ENCODE assay signal across 8 cellular contexts in genomic region chr1:42680921-42681683, GRCh38. TPM values are rescaled to one million over a fixed set of nuclear protein-coding genes. Genes with fewer than 3 reads are reported as not detected.
DNase-seq lines count a peak whose midpoint lies in the region; ATAC-seq and TF ChIP-seq lines count a peak whose summit lies in the region.

No MANE protein-coding gene starts in this region.

- 9 to 10% methylated on average over 18 of the region's 18 CpGs for WGBS in ectodermal cell, 2 experiments

- no peaks in the 10 kb centered on the region for H3K9me2 ChIP-seq in HCT116 (ENCODE audit: insufficient read depth)

- POLR2A ChIA-PET in HCT116 (lab: Charles Lee) (interaction anchor here (1.1 kb wide), 1 partner anchor 10 kb away, joined by 3 read pairs; no protein-coding TSS in a partner anchor), GM10248 (lab: Yijun Ruan, JAX) (interaction anchor here (1.1 kb wide), 1 partner anchor 9 kb away, joined by 3 read pairs; no protein-coding TSS in a partner anchor)

- H3K9ac ChIP-seq in BLaER1: peak overlapping the region; percentile 95
- H3K9ac ChIP-seq in HCT116 (ENCODE audit: low read length): peak overlapping the region; percentile 94
- peak overlapping the region; percentile 91 for H3K9ac ChIP-seq in mucosa of rectum (ENCODE audit: low read depth in 1 of 2, low read length in 2 of 2)

- ATAC-seq in HCT116 (no peak), HG02759 (IDR thresholded peaks at IDR 0.05; ENCODE audit: unreplicated experiment) (no peak)

- RAD21 ChIA-PET in HCT116 (lab: Charles Lee; ENCODE audit: low non-redundant PET in 1 of 2, low total read pairs in 2 of 2, uncharacterized antibody in 2 of 2, unreplicated experiment in 2 of 2): no interaction called here

- TF ChIP-seq POLR2A in HCT116 (IDR thresholded peaks at IDR 0.05; ENCODE audit: borderline replicate concordance, extremely low read depth, insufficient read depth, insufficient read length): no peak

- intact Hi-C loops in HCT116 (cut with micrococcal nuclease): no loop called here

- peaks cover 44% of the 10 kb centered on the region for H3K4me1 ChIP-seq in BLaER1
- peaks cover 8 to 32% of the 10 kb centered on the region in 2 experiments for H3K4me1 ChIP-seq in HCT116 (ENCODE audit: control insufficient read depth in 1 of 2, insufficient read depth in 2 of 2, low read length in 2 of 2)
- peaks cover 13% of the 10 kb centered on the region for H3K4me1 ChIP-seq in ectodermal cell (ENCODE audit: control insufficient read depth, insufficient read depth, low read length)
- H3K4me1 ChIP-seq in mucosa of rectum (ENCODE audit: control insufficient read depth in 2 of 2, insufficient read depth in 2 of 2, low read length in 2 of 2): peaks cover 34 to 36% of the 10 kb centered on the region in 2 donors

- DNase-seq in HCT116 (ENCODE audit: low read depth, low spot score) (no peak), SW480 (ENCODE audit: low spot score) (peak; percentile 46), GM10248 (ENCODE audit: extremely low spot score) (no peak), SHP77 treated with DMSO at 0.1 percent for 48 hours (lab: John Stamatoyannopoulos, UW) (no peak)

- H3K27me3 ChIP-seq in BLaER1 (no peaks in the 10 kb centered on the region), HCT116 (ENCODE audit: insufficient read depth, low read length) (no peaks in the 10 kb centered on the region), ectodermal cell (ENCODE audit: control insufficient read depth, insufficient read depth, low read length, poor library complexity, severe bottlenecking) (no peaks in the 10 kb centered on the region), mucosa of rectum (ENCODE audit: control insufficient read depth in 2 of 2, insufficient read depth in 2 of 2, low read length in 2 of 2) (no peaks in the 10 kb centered on the region)

- CTCF ChIA-PET in HCT116 (lab: Charles Lee) (no interaction called here), GM10248 (lab: Yijun Ruan, JAX) (interaction anchor here (1.8 kb wide), 1 partner anchor 10 kb away, joined by 4 read pairs; no protein-coding TSS in a partner anchor)

- TSS peak; percentile 90 for BruUV-seq in HCT116 (replicated peaks; lab: Mats Ljungman, UMichigan)

- H3K9me3 ChIP-seq in BLaER1: no peaks in the 10 kb centered on the region
- no peaks in the 10 kb centered on the region for H3K9me3 ChIP-seq in HCT116 (ENCODE audit: control insufficient read depth in 1 of 2, insufficient read depth in 1 of 2, low read depth in 1 of 2, low read length in 2 of 2)
- H3K9me3 ChIP-seq in ectodermal cell (ENCODE audit: control insufficient read depth, low read length): no peaks in the 10 kb centered on the region
- no peaks in the 10 kb centered on the region for H3K9me3 ChIP-seq in mucosa of rectum (ENCODE audit: control insufficient read depth in 2 of 2, low read length in 2 of 2)

- TF ChIP-seq CTCF in HCT116 (IDR thresholded peaks at IDR 0.05 in 2 of 3, conservative IDR thresholded peaks at IDR 0.05 in 1 of 3; ENCODE audit: borderline replicate concordance in 1 of 3, insufficient read depth in 1 of 3, low read depth in 2 of 3, low read length in 2 of 3) (no peak), GM10248 (IDR thresholded peaks at IDR 0.05; ENCODE audit: control extremely low read depth, extremely low read depth, low read depth, missing control alignments) (no peak)

- TF ChIP-seq RAD21 in HCT116 (IDR thresholded peaks at IDR 0.05; ENCODE audit: low read depth): no peak

- no peak overlapping the region for H2AFZ ChIP-seq in HCT116 (ENCODE audit: low read depth, low read length, poor library complexity, severe bottlenecking)

- H3K36me3 ChIP-seq in BLaER1 (peaks cover 42% of the 10 kb centered on the region), HCT116 (ENCODE audit: control insufficient read depth in 1 of 2, insufficient read depth in 2 of 2, low read length in 2 of 2) (peaks cover 10 to 34% of the 10 kb centered on the region in 2 experiments; a peak in 2 of 4 replicates), ectodermal cell (ENCODE audit: control insufficient read depth, insufficient read depth, low read length) (peaks cover 1% of the 10 kb centered on the region), mucosa of rectum (ENCODE audit: control insufficient read depth in 2 of 2, insufficient read depth in 2 of 2, low read length in 2 of 2) (peaks cover 0 to 8% of the 10 kb centered on the region in 2 donors)

- H3K79me2 ChIP-seq in HCT116 (ENCODE audit: insufficient read depth, low read length): peaks cover 50% of the 10 kb centered on the region

- H4K20me1 ChIP-seq in BLaER1 (peaks cover 33% of the 10 kb centered on the region), HCT116 (ENCODE audit: insufficient read depth) (peaks cover 28% of the 10 kb centered on the region; the same call in 1 of the 2 replicates)

- H3K27ac ChIP-seq in BLaER1 (peak overlapping the region; percentile 94), HCT116 (ENCODE audit: low read depth, low read length) (peak overlapping the region; percentile 87), ectodermal cell (ENCODE audit: insufficient read depth, low read depth, low read length, poor library complexity, severe bottlenecking) (no peak overlapping the region), mucosa of rectum (ENCODE audit: low read depth in 2 of 2, low read length in 2 of 2) (peak overlapping the region; percentile 88)

- H3K4me2 ChIP-seq in BLaER1: peak overlapping the region; percentile 95
- H3K4me2 ChIP-seq in HCT116 (ENCODE audit: low read length): peak overlapping the region; percentile 96

- H3K4me3 ChIP-seq in BLaER1 (peak overlapping the region; percentile 93), HCT116 (replicated peaks in 1 of 2; ENCODE audit: low read depth in 1 of 2, low read length in 2 of 2) (peak overlapping the region; percentile 86 to 88), ectodermal cell (ENCODE audit: insufficient read depth, low read depth, low read length) (peak overlapping the region; percentile 42), mucosa of rectum (ENCODE audit: low read length in 2 of 2) (peak overlapping the region; percentile 93 to 94)

TF ChIP-seq in HCT116, 20 proteins besides CTCF, POLR2A, EP300 and RAD21:
- TF ChIP-seq FOSL1 (IDR thresholded peaks at IDR 0.05; ENCODE audit: low read depth) (no peak), EGR1 (IDR thresholded peaks at IDR 0.05; ENCODE audit: low read depth) (no peak)

RNA-seq across cellular contexts. Expression of gene YBX1, which starts 1.1 kb away (rescaled TPM):
- total RNA-seq in HCT116 (2021; ENCODE audit: unreplicated experiment): 1,009 TPM
- 986 and 1,086 TPM in 2 replicates for polyA plus RNA-seq in HCT116 (2012)
- 1,742 TPM for polyA plus RNA-seq in ectodermal cell (2013, experiment 1 of 4)
- polyA plus RNA-seq in ectodermal cell (2013, experiment 2 of 4): 1,528 TPM
- polyA plus RNA-seq in ectodermal cell (2013, experiment 3 of 4): 1,202 TPM
- polyA plus RNA-seq in ectodermal cell (2013, experiment 4 of 4): 1,281 TPM

RNA-seq across cellular contexts. Expression of gene PPIH, which starts 22.9 kb away (rescaled TPM):
- total RNA-seq in HCT116 (2021; ENCODE audit: unreplicated experiment): 100 TPM
- polyA plus RNA-seq in HCT116 (2012): 77.3 and 100 TPM in 2 replicates
- 79.6 TPM for polyA plus RNA-seq in ectodermal cell (2013, experiment 1 of 4)
- 65.0 TPM for polyA plus RNA-seq in ectodermal cell (2013, experiment 2 of 4)
- 50.4 TPM for polyA plus RNA-seq in ectodermal cell (2013, experiment 3 of 4)
- polyA plus RNA-seq in ectodermal cell (2013, experiment 4 of 4): 63.0 TPM

RNA-seq across cellular contexts. Expression of gene CLDN19, which starts 58.9 kb away (rescaled TPM):
- total RNA-seq in HCT116 (2021; ENCODE audit: unreplicated experiment): not detected
- not detected in 2 replicates for polyA plus RNA-seq in HCT116 (2012)
- polyA plus RNA-seq in ectodermal cell (2013, experiment 1 of 4): 5.6 TPM
- 6.5 TPM for polyA plus RNA-seq in ectodermal cell (2013, experiment 2 of 4)
- 4.2 TPM for polyA plus RNA-seq in ectodermal cell (2013, experiment 3 of 4)
- polyA plus RNA-seq in ectodermal cell (2013, experiment 4 of 4): 4.4 TPM

Comparison
In these comparisons a context has a peak if more than half of its experiments do, and no peak if none do; other contexts are left out.
1. H3K4me3 ChIP-seq: peak in every context shown above with its lines; median percentile 94 in mucosa of rectum; 93 in BLaER1; 87 in HCT116; 42 in ectodermal cell.